ENCODE assay signal across 15 cellular contexts in the genomic region with DNA sequence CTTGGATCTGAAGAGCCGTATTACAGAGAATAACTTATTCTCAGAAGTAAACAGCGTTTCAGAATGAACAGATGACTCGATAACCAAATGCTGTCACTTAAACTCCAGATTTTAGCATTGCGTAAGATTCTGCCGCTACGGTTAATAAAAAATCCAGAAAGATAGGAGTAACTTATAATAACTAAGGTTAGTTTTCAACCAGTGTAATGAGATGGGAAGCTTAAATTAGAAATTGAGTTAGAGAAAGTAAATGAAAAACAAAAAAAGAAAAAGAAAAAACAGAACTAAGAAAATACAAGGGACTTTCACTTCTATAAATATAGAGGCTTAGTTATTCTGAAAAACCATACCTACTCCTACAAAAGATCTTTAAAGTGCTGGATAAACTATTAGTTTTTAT. TPM values are rescaled to one million over a fixed set of nuclear protein-coding genes. Genes with fewer than 3 reads are reported as not detected.
A peak's percentile ranks its signal among the peaks of the same experiment; 100 is the strongest.
DNase-seq lines count a peak whose midpoint lies in the region; ATAC-seq, FAIRE-seq and TF ChIP-seq lines count a peak whose summit lies in the region.
"Had no signal": no experiment of that assay in that cellular context is flagged by ENCODE, and none has a peak within 500 bp of the region (broad histone marks: within the 10 kb centered on the region; RNA-seq: fewer than 3 reads in every experiment).

No MANE protein-coding gene starts in this region.

- H3K23me2 ChIP-seq in H1 (ENCODE audit: low read depth, low read length) = no peaks in the 10 kb centered on the region

- no peaks in the 10 kb centered on the region for H3K79me2 ChIP-seq in H1 (ENCODE audit: control insufficient read depth in 1 of 2, insufficient read depth in 2 of 2, low read length in 2 of 2)

- TF ChIP-seq EP300 in H1 (IDR thresholded peaks at IDR 0.05; ENCODE audit: borderline replicate concordance in 1 of 2, low read depth in 2 of 2, low read length in 2 of 2) = no peak

- no peak overlapping the region for H3K27ac ChIP-seq in H1 (ENCODE audit: low read depth, low read length)
- H3K27ac ChIP-seq: BLaER1, VCaP had no signal

- H2AFZ ChIP-seq in H1 (ENCODE audit: low read length) = no peak overlapping the region

- CTCF ChIA-PET in H1 (lab: Charles Lee; ENCODE audit: partially characterized antibody) = interaction anchor here (0.6 to 2.1 kb wide), 3 partner anchors 11 to 86 kb away, joined by 3 to 8 read pairs (median 5); no protein-coding TSS in a partner anchor

- no peak overlapping the region for H4K8ac ChIP-seq in H1 (ENCODE audit: extremely low read depth, insufficient read depth, low read length)

- H2BK12ac ChIP-seq in H1 (ENCODE audit: low read depth, low read length) = no peak overlapping the region

- no peak overlapping the region for H3K18ac ChIP-seq in H1 (ENCODE audit: extremely low read depth, low read length)

- FAIRE-seq in H1 (lab: Jason Lieb, UNC) = no peak
- FAIRE-seq: endothelial cell of umbilical vein had no signal

- no peak overlapping the region for H2BK15ac ChIP-seq in H1 (ENCODE audit: low read length)

- no peak overlapping the region for H3K4ac ChIP-seq in H1 (replicated peaks; ENCODE audit: insufficient read length, low read depth, low read length)

- no peak overlapping the region for H3K56ac ChIP-seq in H1 (replicated peaks; ENCODE audit: insufficient read length, low read depth, low read length)

- TF ChIP-seq RAD21 in H1 (IDR thresholded peaks at IDR 0.05 in 1 of 2, conservative IDR thresholded peaks at IDR 0.05 in 1 of 2; ENCODE audit: low read depth in 2 of 2, low read length in 2 of 2) = no peak

- H4K20me1 ChIP-seq in H1 (replicated peaks in 1 of 2; ENCODE audit: control insufficient read depth in 1 of 2, insufficient read depth in 2 of 2, low read length in 2 of 2) = no peaks in the 10 kb centered on the region
- H4K20me1 ChIP-seq: BLaER1 had no signal

- H3K4me1 ChIP-seq in H1 (replicated peaks in 1 of 4; ENCODE audit: control insufficient read depth in 3 of 4, insufficient read depth in 4 of 4, low read length in 3 of 4) = no peaks in the 10 kb centered on the region
- H3K4me1 ChIP-seq: BLaER1 had no signal

- H4K91ac ChIP-seq in H1 (replicated peaks; ENCODE audit: insufficient read length, low read length) = no peak overlapping the region

- POLR2A ChIA-PET in H1 (lab: Charles Lee; ENCODE audit: partially characterized antibody) = interaction anchor here (0.9 kb wide), 1 partner anchor 8 kb away, joined by 3 read pairs; no protein-coding TSS in a partner anchor

- no peak for TF ChIP-seq POLR2A in H1 (IDR thresholded peaks at IDR 0.05; ENCODE audit: control extremely low read depth in 1 of 2, low read depth in 2 of 2, low read length in 2 of 2)

- H2BK20ac ChIP-seq in H1 (ENCODE audit: low read length) = no peak overlapping the region

- DNase-seq in H1 (ENCODE audit: low read depth in 1 of 2, low spot score in 2 of 2) (no peak), Right ventricle myocardium inferior (ENCODE audit: missing footprints) (no peak)
- DNase-seq in stimulated activated CD4-positive, alpha-beta T cell treated with anti-CD3 and anti-CD28 coated beads, Interleukin-2, amount 100 ng/mL, for 48 hours = no peak
- no peak for DNase-seq in stimulated activated CD4-positive, alpha-beta T cell treated with anti-CD3 and anti-CD28 coated beads, Interleukin-12 subunit alpha, Interleukin-12 subunit beta, amount 100 ng/mL, for 4 hours
- no peak for DNase-seq in activated effector memory CD4-positive, alpha-beta T cell treated with Interleukin-2 at 50 U/mL for 16 hours
- DNase-seq: caudate nucleus, NCI-H2107, retina had no signal

- no peak overlapping the region for H3K23ac ChIP-seq in H1 (ENCODE audit: insufficient read length)

- no peak overlapping the region for H3K4me2 ChIP-seq in H1 (ENCODE audit: insufficient read depth in 1 of 2, low read depth in 2 of 2, low read length in 2 of 2)
- H3K4me2 ChIP-seq: BLaER1 had no signal

- WGBS in H1 (ENCODE audit: extremely low coverage in 1 of 2, insufficient coverage in 1 of 2, insufficient read length in 1 of 2, insufficient replicate concordance in 2 of 2, low coverage in 1 of 2, low lambda C conversion rate in 2 of 2, missing lambda C conversion rate in 1 of 2), 2 experiments = 94% methylated on average over 6 of the region's 6 CpGs; no CpG with 5 or more reads in 1 of the 2 experiments

- no peak overlapping the region for H4K5ac ChIP-seq in H1 (ENCODE audit: insufficient read length, low read depth, low read length)

- H2BK120ac ChIP-seq in H1 (replicated peaks; ENCODE audit: low read depth, low read length) = no peak overlapping the region

- no peak overlapping the region for H3K14ac ChIP-seq in H1 (ENCODE audit: insufficient read length)

- H3K4me3 ChIP-seq in H1 (ENCODE audit: extremely low read depth in 1 of 4, insufficient read depth in 2 of 4, low read depth in 3 of 4, low read length in 4 of 4) = no peak overlapping the region
- H3K4me3 ChIP-seq: BLaER1 had no signal

- no peaks in the 10 kb centered on the region for H3K79me1 ChIP-seq in H1 (ENCODE audit: low read depth, low read length)

- 0 out of 4 replicates have a peak, but pooled peaks cover 0 to 3% of the 10 kb centered on the region in 2 experiments for H3K9me3 ChIP-seq in H1 (ENCODE audit: insufficient read depth in 2 of 2, low read depth in 1 of 2, low read length in 1 of 2)

- H3K9ac ChIP-seq in H1 (replicated peaks in 1 of 4; ENCODE audit: extremely low read depth in 1 of 4, low read depth in 3 of 4, low read length in 3 of 4) = no peak overlapping the region
- H3K9ac ChIP-seq: BLaER1 had no signal

- H3K27me3 ChIP-seq in H1 (replicated peaks in 1 of 4; ENCODE audit: control insufficient read depth in 3 of 4, extremely low read depth in 1 of 4, insufficient read depth in 3 of 4, low read length in 3 of 4) = no peaks in the 10 kb centered on the region
- H3K27me3 ChIP-seq: BLaER1 had no signal

- H2AK5ac ChIP-seq in H1 (ENCODE audit: low read depth, low read length) = no peak overlapping the region

- no peaks in the 10 kb centered on the region for H3K36me3 ChIP-seq in H1 (ENCODE audit: control insufficient read depth in 2 of 4, insufficient read depth in 4 of 4, low read length in 3 of 4)
- H3K36me3 ChIP-seq: BLaER1 had no signal

- no peak overlapping the region for H2BK5ac ChIP-seq in H1 (ENCODE audit: low read depth, low read length)

- no peak for TF ChIP-seq CTCF in H1 (IDR thresholded peaks at IDR 0.05; ENCODE audit: control extremely low read depth in 1 of 3, insufficient read depth in 1 of 3, low read depth in 1 of 3, low read length in 3 of 3)

- intact Hi-C loops in Right ventricle myocardium inferior (cut with DNase I) = no loop called here

- ATAC-seq in GM18868 (IDR thresholded peaks at IDR 0.05; ENCODE audit: unreplicated experiment) = peak; percentile 63
- peak; percentile 64 for ATAC-seq in GM21576 (IDR thresholded peaks at IDR 0.05; ENCODE audit: unreplicated experiment)
- ATAC-seq in HG03103 (IDR thresholded peaks at IDR 0.05; ENCODE audit: low read depth, unreplicated experiment) = peak; percentile 52
- ATAC-seq in Right ventricle myocardium inferior = no peak
- ATAC-seq: SK-N-SH treated with all-trans-retinoic acid at 6 μM for 48 hours had no signal

TF ChIP-seq in H1, 55 proteins besides CTCF, POLR2A, EP300 and RAD21:
- TF ChIP-seq CEBPB (IDR thresholded peaks at IDR 0.05; ENCODE audit: low read depth, low read length) = peak; percentile 70; the same call in 1 of the 2 replicates
- no peak for TF ChIP-seq FOSL1 (IDR thresholded peaks at IDR 0.05; ENCODE audit: insufficient read depth, low read depth, low read length)
TF ChIP-seq in H1: peak in this region for 1.

RNA-seq across cellular contexts. Expression of gene PARM1, which starts 13.1 kb away (rescaled TPM):
- 5.2 and 5.3 TPM in 2 replicates for total RNA-seq in H1 (2021; fragmentation: NEBNext Ultra II Directional; extraction: Animal tissue kit (Norgen Biotek cat#: 25700))
- 2.0 and 2.3 TPM in 2 replicates for polyA plus RNA-seq in H1 (2011; rRNA removed)
- polyA plus RNA-seq in H1 (2011; cell fraction: cytosol; rRNA removed) = 1.7 TPM
- polyA plus RNA-seq in H1 (2011; cell fraction: nucleus; rRNA removed) = 1.9 TPM
- polyA plus RNA-seq in H1 (2012, experiment 1 of 2) = 1.9 to 3.6 TPM (median 2.9 TPM) in 4 replicates
- 1.1 TPM for polyA plus RNA-seq in H1 (2012, experiment 2 of 2)
- 7.2 TPM for polyA plus RNA-seq in H1 (2013, experiment 1 of 2)
- polyA plus RNA-seq in H1 (2013, experiment 2 of 2) = 9.0 TPM
- 1.7 and 2.0 TPM in 2 replicates for polyA minus RNA-seq in H1 (2011; rRNA and poly(A)+ RNA removed)
- polyA minus RNA-seq in H1 (2011; cell fraction: cytosol; rRNA and poly(A)+ RNA removed) = 1.5 TPM
- polyA minus RNA-seq in H1 (2011; cell fraction: nucleus; rRNA and poly(A)+ RNA removed) = 1.9 TPM
- total RNA-seq in Right ventricle myocardium inferior = 58.7 TPM
- total RNA-seq: endothelial cell of umbilical vein had no signal
